ENCODE assay signal across 1 cellular context in genomic region chr5:87121315-87122170, GRCh38.
TF ChIP-seq lines count a peak whose summit lies in the region.

No MANE protein-coding gene starts in this region.

TF ChIP-seq in GM12878, 131 proteins besides CTCF, POLR2A, EP300 and RAD21 (continued from another document and continues in another):
- TF ChIP-seq E2F8 (IDR thresholded peaks at IDR 0.05; ENCODE audit: low read depth, partially characterized antibody) = no peak
- peak; percentile 93 for TF ChIP-seq ATF2 (IDR thresholded peaks at IDR 0.05; ENCODE audit: low read length)
- no peak for TF ChIP-seq ZBTB4 (CRISPR knock-in tag; IDR thresholded peaks at IDR 0.05)
- no peak; a peak in 1 of 4 replicates for TF ChIP-seq CEBPB (IDR thresholded peaks at IDR 0.05; ENCODE audit: borderline replicate concordance in 1 of 2, low read depth in 2 of 2, low read length in 2 of 2)
- TF ChIP-seq ELK1 (IDR thresholded peaks at IDR 0.05; ENCODE audit: low read depth, low read length) = no peak
- TF ChIP-seq RB1 (IDR thresholded peaks at IDR 0.05; ENCODE audit: borderline replicate concordance) = no peak
- TF ChIP-seq EGR1 (IDR thresholded peaks at IDR 0.05; ENCODE audit: borderline replicate concordance in 1 of 2, low read depth in 2 of 2, low read length in 2 of 2) = no peak
- TF ChIP-seq ZBTB40 (IDR thresholded peaks at IDR 0.05; ENCODE audit: borderline replicate concordance) = peak; percentile 75; the same call in 1 of the 2 replicates
- TF ChIP-seq FOS (IDR thresholded peaks at IDR 0.05; ENCODE audit: borderline replicate concordance, extremely low read depth, insufficient read length) = no peak
- TF ChIP-seq MTA3 (IDR thresholded peaks at IDR 0.05; ENCODE audit: borderline replicate concordance, low read length) = peak; percentile 81
- TF ChIP-seq SMARCA5 (IDR thresholded peaks at IDR 0.05) = no peak
- TF ChIP-seq BACH1 (IDR thresholded peaks at IDR 0.05; ENCODE audit: borderline replicate concordance) = peak; percentile 21; the same call in 1 of the 2 replicates
- no peak for TF ChIP-seq HDGF (IDR thresholded peaks at IDR 0.05)
- peak; percentile 74 for TF ChIP-seq BCL3 (IDR thresholded peaks at IDR 0.05; ENCODE audit: borderline replicate concordance, insufficient read depth, low read depth, low read length, poor library complexity, severe bottlenecking)
- peak; percentile 13; the same call in 1 of the 2 replicates for TF ChIP-seq SMC3 (IDR thresholded peaks at IDR 0.05; ENCODE audit: borderline replicate concordance, low read length)
- TF ChIP-seq SKIL (IDR thresholded peaks at IDR 0.05; ENCODE audit: low read depth, poor library complexity, severe bottlenecking) = peak; percentile 50
- TF ChIP-seq HDAC6 (IDR thresholded peaks at IDR 0.05; ENCODE audit: unreplicated experiment) = no peak
- TF ChIP-seq NR2C2 (IDR thresholded peaks at IDR 0.05; ENCODE audit: borderline replicate concordance, control insufficient read depth, insufficient read length, low read depth) = no peak
- TF ChIP-seq KAT2A (conservative IDR thresholded peaks at IDR 0.05; ENCODE audit: control insufficient read depth, low read depth, low read length) = no peak
- TF ChIP-seq SREBF1 (IDR thresholded peaks at IDR 0.05; ENCODE audit: low read length) = no peak
- peak; percentile 79 for TF ChIP-seq IRF4 (IDR thresholded peaks at IDR 0.05; ENCODE audit: low read depth, low read length)
- TF ChIP-seq ZNF207 (IDR thresholded peaks at IDR 0.05; ENCODE audit: borderline replicate concordance) = no peak
- TF ChIP-seq SIN3A (IDR thresholded peaks at IDR 0.05; ENCODE audit: low read depth, low read length) = no peak
- TF ChIP-seq CBX5 (IDR thresholded peaks at IDR 0.05; ENCODE audit: low read depth) = 0 out of 2 replicates have a peak, but pooled peaks have one; percentile 43
- peak; percentile 89 for TF ChIP-seq NFIC (IDR thresholded peaks at IDR 0.05; ENCODE audit: low read depth, low read length)
- 0 out of 2 replicates have a peak, but pooled peaks have one; percentile 24 for TF ChIP-seq GABPA (IDR thresholded peaks at IDR 0.05; ENCODE audit: low read depth)
- peak; percentile 81 for TF ChIP-seq ATF7 (IDR thresholded peaks at IDR 0.05; ENCODE audit: low read depth)
- TF ChIP-seq SUPT20H (IDR thresholded peaks at IDR 0.05; ENCODE audit: borderline replicate concordance, control insufficient read depth, low read depth, low read length) = no peak
- 0 out of 2 replicates have a peak, but pooled peaks have one; percentile 35 for TF ChIP-seq MEF2A (IDR thresholded peaks at IDR 0.05; ENCODE audit: insufficient read depth, low read depth, low read length)
- no peak for TF ChIP-seq ATF3 (IDR thresholded peaks at IDR 0.05; ENCODE audit: borderline replicate concordance, extremely low read depth, low read depth, low read length)
- peak; percentile 83 for TF ChIP-seq RUNX3 (IDR thresholded peaks at IDR 0.05; ENCODE audit: low read length)
- peak; percentile 66; the same call in 1 of the 2 replicates for TF ChIP-seq CREM (IDR thresholded peaks at IDR 0.05; ENCODE audit: low read depth)
- TF ChIP-seq ZNF217 (IDR thresholded peaks at IDR 0.05) = peak; percentile 27; the same call in 1 of the 2 replicates
- TF ChIP-seq IKZF2 (IDR thresholded peaks at IDR 0.05) = peak; percentile 72 to 85
- 0 out of 2 replicates have a peak, but pooled peaks have one; percentile 39 for TF ChIP-seq MLLT1 (IDR thresholded peaks at IDR 0.05)
